In the genomic region with DNA sequence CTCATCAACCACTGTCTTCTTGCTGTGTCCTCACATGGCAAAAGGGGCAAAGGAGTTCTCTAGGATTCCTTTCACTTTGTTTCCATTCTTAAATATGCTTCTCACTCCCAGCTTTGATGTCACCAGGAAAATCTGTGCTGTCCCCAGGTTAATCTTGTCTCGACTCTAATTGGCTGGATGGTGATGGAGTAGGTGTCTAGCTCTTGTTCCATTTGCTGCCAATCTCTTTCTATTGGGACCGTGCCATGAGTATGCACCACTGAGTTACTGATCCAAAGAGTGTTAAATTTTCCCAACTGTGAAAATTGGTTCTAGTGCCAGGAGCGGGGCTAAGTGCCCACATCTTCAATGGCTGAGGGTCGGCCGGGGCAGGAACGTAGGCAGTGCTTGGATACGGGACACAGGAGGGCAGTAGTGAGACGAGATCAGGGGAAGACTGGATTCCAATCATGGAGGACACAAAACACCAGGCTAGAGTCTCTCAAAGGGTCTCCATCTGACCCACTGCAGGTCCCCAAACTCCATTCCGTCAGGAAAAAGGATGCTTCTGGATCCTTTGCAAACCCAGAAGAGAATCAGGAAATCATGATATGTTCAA, we compare ENCODE assay signal across 11 cellular contexts. TPM values are rescaled to one million over a fixed set of nuclear protein-coding genes. Genes with fewer than 3 reads are reported as not detected.
DNase-seq lines count a peak whose midpoint lies in the region; ATAC-seq and TF ChIP-seq lines count a peak whose summit lies in the region.
"Had no signal": no experiment of that assay in that cellular context is flagged by ENCODE, and none has a peak within 500 bp of the region (broad histone marks: within the 10 kb centered on the region; RNA-seq: fewer than 3 reads in every experiment).

No MANE protein-coding gene starts in this region.

- H3K27me3 ChIP-seq in PC-3 (ENCODE audit: low read length), result no peaks in the 10 kb centered on the region
- H3K27me3 ChIP-seq in gastrocnemius medialis, result no peaks in the 10 kb centered on the region

- H3K36me3 ChIP-seq in PC-3 (ENCODE audit: low read depth, low read length) (no peaks in the 10 kb centered on the region), gastrocnemius medialis (no peaks in the 10 kb centered on the region)

- H3K9me3 ChIP-seq in PC-3 (ENCODE audit: low read length), result no peaks in the 10 kb centered on the region
- H3K9me3 ChIP-seq in gastrocnemius medialis, result no peaks in the 10 kb centered on the region

- H3K9me3 Mint-ChIP-seq in Calu3 (ENCODE audit: low read depth, unreplicated experiment), result no peaks in the 10 kb centered on the region
- H3K9me3 Mint-ChIP-seq in stimulated activated memory B cell treated with anti-CD40 and anti-IgM and Interleukin-4, amounts not matched to agents 10 μg/mL and 1 μg/mL and 100 μg/mL, for 72 hours, result no peaks in the 10 kb centered on the region

- intact Hi-C loops in Calu3 (cut with micrococcal nuclease; ENCODE audit: unreplicated experiment), result no loop called here
- intact Hi-C loops in PC-3 (cut with micrococcal nuclease), result no loop called here
- intact Hi-C loops in gastrocnemius medialis (cut with DNase I; ENCODE audit: low total_unique reads), result loop anchor here (5.0 to 10.0 kb wide), 4 partner anchors 112 to 384 kb away; partner anchors contain the start of gene GALNT18

- BruUV-seq in Calu3 (replicated peaks; lab: Mats Ljungman, UMichigan) (no TSS peak), PC-3 (replicated peaks; lab: Mats Ljungman, UMichigan) (no TSS peak)

- POLR2A ChIA-PET in PC-3 (lab: Charles Lee; ENCODE audit: unreplicated experiment), result no interaction called here

- no peak for TF ChIP-seq CTCF in Calu3 (IDR thresholded peaks at IDR 0.05; ENCODE audit: unreplicated experiment)
- TF ChIP-seq CTCF in GM13977 (IDR thresholded peaks at IDR 0.05; ENCODE audit: extremely low read depth, insufficient read depth, missing control alignments), result peak; percentile 42
- peak; percentile 61 for TF ChIP-seq CTCF in PC-3 (conservative IDR thresholded peaks at IDR 0.05; ENCODE audit: low read depth, low read length)
- no peak for TF ChIP-seq CTCF in gastrocnemius medialis (IDR thresholded peaks at IDR 0.05 in 4 of 5, conservative IDR thresholded peaks at IDR 0.05 in 1 of 5)

- no peak overlapping the region for H3K4me3 Mint-ChIP-seq in Calu3 (ENCODE audit: low read depth, unreplicated experiment)
- no peak overlapping the region for H3K4me3 Mint-ChIP-seq in stimulated activated memory B cell treated with anti-CD40 and anti-IgM and Interleukin-4, amounts not matched to agents 10 μg/mL and 1 μg/mL and 100 μg/mL, for 72 hours

- no peaks in the 10 kb centered on the region for H4K20me1 ChIP-seq in PC-3 (ENCODE audit: low read length)

- peaks cover 8% of the 10 kb centered on the region for H3K4me1 Mint-ChIP-seq in Calu3 (ENCODE audit: low read depth, unreplicated experiment)
- H3K4me1 Mint-ChIP-seq in stimulated activated memory B cell treated with anti-CD40 and anti-IgM and Interleukin-4, amounts not matched to agents 10 μg/mL and 1 μg/mL and 100 μg/mL, for 72 hours, result no peaks in the 10 kb centered on the region

- H3K79me2 ChIP-seq in PC-3 (ENCODE audit: low read length), result no peaks in the 10 kb centered on the region

- H3K36me3 Mint-ChIP-seq in Calu3 (ENCODE audit: insufficient read depth, unreplicated experiment), result no peaks in the 10 kb centered on the region
- H3K36me3 Mint-ChIP-seq in stimulated activated memory B cell treated with anti-CD40 and anti-IgM and Interleukin-4, amounts not matched to agents 10 μg/mL and 1 μg/mL and 100 μg/mL, for 72 hours, result no peaks in the 10 kb centered on the region

- no peaks in the 10 kb centered on the region for H3K9me2 ChIP-seq in PC-3 (replicated peaks; ENCODE audit: low read length)

- H3K4me3 ChIP-seq in PC-3 (ENCODE audit: low read length) (no peak overlapping the region), gastrocnemius medialis (no peak overlapping the region)

- CTCF ChIA-PET in Calu3 (lab: Charles Lee), result no interaction called here
- CTCF ChIA-PET in PC-3 (lab: Charles Lee), result no interaction called here

- H3K9ac ChIP-seq in PC-3 (ENCODE audit: low read length), result no peak overlapping the region

- no peak overlapping the region for H3K27ac ChIP-seq in PC-3 (ENCODE audit: low read length)
- no peak overlapping the region for H3K27ac ChIP-seq in gastrocnemius medialis

- no peaks in the 10 kb centered on the region for H3K27me3 Mint-ChIP-seq in Calu3 (ENCODE audit: unreplicated experiment)
- peaks cover 32% of the 10 kb centered on the region for H3K27me3 Mint-ChIP-seq in stimulated activated memory B cell treated with anti-CD40 and anti-IgM and Interleukin-4, amounts not matched to agents 10 μg/mL and 1 μg/mL and 100 μg/mL, for 72 hours

- H3K4me1 ChIP-seq in PC-3 (ENCODE audit: insufficient read depth, low read length) (no peaks in the 10 kb centered on the region), gastrocnemius medialis (peaks cover 9 to 24% of the 10 kb centered on the region in 2 donors)

- H2AFZ ChIP-seq in PC-3 (ENCODE audit: low read length), result no peak overlapping the region

- no peak overlapping the region for H3K4me2 ChIP-seq in PC-3 (ENCODE audit: low read length)

- H3F3A ChIP-seq in PC-3 (ENCODE audit: low read length, unreplicated experiment), result no peaks in the 10 kb centered on the region

- no peak overlapping the region for H3K27ac Mint-ChIP-seq in Calu3 (ENCODE audit: unreplicated experiment)
- H3K27ac Mint-ChIP-seq in stimulated activated memory B cell treated with anti-CD40 and anti-IgM and Interleukin-4, amounts not matched to agents 10 μg/mL and 1 μg/mL and 100 μg/mL, for 72 hours, result no peak overlapping the region

- no peak for TF ChIP-seq POLR2A in gastrocnemius medialis (IDR thresholded peaks at IDR 0.05)

- in situ Hi-C loops in GM13977 (cut with MboI; ENCODE audit: low pct_unique_long_range_greater_than_20kb, low sequenced_read_pairs, unreplicated experiment) (no loop called here), gastrocnemius medialis (cut with MboI; ENCODE audit: low sequenced_read_pairs in 4 of 4) (loop anchor here in 1 of 4 donors (10.0 kb wide), 1 partner anchor 384 kb away; no protein-coding TSS in a partner anchor)

- DNase-seq in Calu3, result peak; percentile 21
- peak; percentile 20 for DNase-seq in GM13977 (ENCODE audit: low spot score)
- DNase-seq in PC-3, result peak; percentile 37
- peak; percentile 36 for DNase-seq in iPS DF 4.7 (ENCODE audit: extremely low read depth, low spot score)
- DNase-seq in LoVo (ENCODE audit: low spot score), result no peak
- no peak for DNase-seq in SK-N-DZ (ENCODE audit: low spot score)
- DNase-seq in gastrocnemius medialis, result no peak
- DNase-seq: GF-D8, NCI-H1105 treated with DMSO at 0.1 percent for 48 hours, retina had no signal

- ATAC-seq in PC-3 (no peak), gastrocnemius medialis (no peak)
- ATAC-seq in stimulated activated memory B cell treated with anti-CD40 and anti-IgM and Interleukin-4, amounts not matched to agents 10 μg/mL and 1 μg/mL and 100 μg/mL, for 72 hours, result no peak

RNA-seq across cellular contexts. Expression of gene CSNK2A3, which starts 47.7 kb away (rescaled TPM):
- total RNA-seq in Calu3 (2022) (0.86 and 1.1 TPM in 2 replicates), PC-3 (2014; rRNA removed) (0.75 and 2.3 TPM in 2 replicates), gastrocnemius medialis (1 to 10 TPM in 2 of 4 donors, under 1 TPM in 2; 0.68 to 1.6 (median 1.0) TPM)
- polyA plus RNA-seq in SK-N-DZ (2014; cell fraction: cytosol; rRNA removed), result 2.3 and 3.5 TPM in 2 replicates
- 0.17 and 0.20 TPM in 2 replicates for polyA plus RNA-seq in SK-N-DZ (2014; cell fraction: nucleus; rRNA removed)

Comparison
In these comparisons a context has a peak if more than half of its experiments do, and no peak if none do; other contexts are left out.
1. DNase-seq: peak in Calu3 (single experiment), GM13977 (single experiment), PC-3 (single experiment) and iPS DF 4.7 (single experiment); none in LoVo (single experiment), SK-N-DZ (single experiment) and gastrocnemius medialis (0 of 2).
2. CTCF ChIP-seq: peak in GM13977 (single experiment) and PC-3 (single experiment); none in Calu3 (single experiment) and gastrocnemius medialis (0 of 5).